Comparison of ENCODE assay signal across 8 cellular contexts in genomic region chr20:34312544-34313217, GRCh38. TPM values are rescaled to one million over a fixed set of nuclear protein-coding genes. Genes with fewer than 3 reads are reported as not detected.
DNase-seq lines count a peak whose midpoint lies in the region; ATAC-seq and TF ChIP-seq lines count a peak whose summit lies in the region.

No MANE protein-coding gene starts in this region.

- peak overlapping the region in 1 of 3 donors; percentile 50 for H3K4me3 Mint-ChIP-seq in T-cell

- WGBS in aorta, 2 donors = 10 to 13% methylated on average over 14 of the region's 14 CpGs

- H3K36me3 ChIP-seq in adipocyte (ENCODE audit: control insufficient read depth, insufficient read depth, low read length, severe bottlenecking) (no peaks in the 10 kb centered on the region), left ventricle myocardium inferior (no peaks in the 10 kb centered on the region), aorta (ENCODE audit: control insufficient read depth in 1 of 2, insufficient read depth in 2 of 2, low read length in 1 of 2) (no peaks in the 10 kb centered on the region)

- DNase-seq in GDM1 (lab: John Stamatoyannopoulos, UW) (peak; percentile 75), NCI-H146 (lab: John Stamatoyannopoulos, UW) (peak; percentile 88), T-cell (peak; percentile 67 to 88 (median 82)), adipocyte (ENCODE audit: low read depth) (peak; percentile 94), left ventricle myocardium inferior (peak; percentile 82), pulmonary artery endothelial cell (ENCODE audit: low read depth, low spot score) (peak; percentile 49), aorta (peak; percentile 90 to 92)

- H3K4me3 ChIP-seq in adipocyte (ENCODE audit: low read length) (peak overlapping the region; percentile 40), left ventricle myocardium inferior (peak overlapping the region; percentile 50), aorta (ENCODE audit: low read length in 2 of 2) (no peak overlapping the region)

- no peak overlapping the region for H3K9ac ChIP-seq in adipocyte (ENCODE audit: low read length)

- H3K9me3 Mint-ChIP-seq in T-cell = no peaks in the 10 kb centered on the region

- H3K27me3 ChIP-seq in adipocyte (replicated peaks; ENCODE audit: control insufficient read depth, insufficient read depth, low read length) = no peaks in the 10 kb centered on the region
- peaks cover 14% of the 10 kb centered on the region for H3K27me3 ChIP-seq in left ventricle myocardium inferior (ENCODE audit: low read depth)
- no peaks in the 10 kb centered on the region for H3K27me3 ChIP-seq in aorta (ENCODE audit: control insufficient read depth in 1 of 2, insufficient read depth in 2 of 2, low read length in 1 of 2)

- peaks cover 5 to 15% (median 7%) of the 10 kb centered on the region in 3 donors for H3K4me1 Mint-ChIP-seq in T-cell

- CTCF ChIA-PET in T-cell (lab: Charles Lee) = interaction anchor here (0.5 to 4.7 kb wide), 51 partner anchors 10 to 1819 kb away, joined by 3 to 67 read pairs (median 4); partner anchors contain the start of genes DYNLRB1 (in 2 of the 2), AHCY (in 1 of the 2), ITCH (in 1 of the 2) and TP53INP2 (in 1 of the 2)

- H3K27ac ChIP-seq in left ventricle myocardium inferior (replicated peaks) (no peak overlapping the region), aorta (ENCODE audit: low read depth in 1 of 2, low read length in 2 of 2) (no peak overlapping the region)

- H3K4me1 ChIP-seq in adipocyte (ENCODE audit: control insufficient read depth, insufficient read depth, low read length) = peaks cover 12% of the 10 kb centered on the region
- H3K4me1 ChIP-seq in left ventricle myocardium inferior = peaks cover 20% of the 10 kb centered on the region
- H3K4me1 ChIP-seq in aorta (ENCODE audit: control insufficient read depth in 1 of 2, insufficient read depth in 2 of 2, low read length in 2 of 2) = no peaks in the 10 kb centered on the region

- peak; percentile 100 for TF ChIP-seq CTCF in left ventricle myocardium inferior (IDR thresholded peaks at IDR 0.05; ENCODE audit: borderline replicate concordance)

- ATAC-seq in HG02678 (IDR thresholded peaks at IDR 0.05; ENCODE audit: unreplicated experiment) (peak; percentile 84), T-cell (replicated peaks in 1 of 4) (peak; percentile 98 to 100 (median 99)), aorta (ENCODE audit: low FRiP score) (peak; percentile 94)

- peaks cover 4 to 19% of the 10 kb centered on the region in 2 donors for H3K27me3 Mint-ChIP-seq in T-cell

- H3K36me3 Mint-ChIP-seq in T-cell = no peaks in the 10 kb centered on the region

- POLR2A ChIA-PET in T-cell (lab: Charles Lee) = interaction anchor here in 1 of 2 donors (0.6 to 1.3 kb wide), 3 partner anchors 75 to 1202 kb away, joined by 3 to 8 read pairs (median 7); partner anchors contain the start of gene TP53INP2

- H3K9me3 ChIP-seq in adipocyte (ENCODE audit: control insufficient read depth, low read length) (no peaks in the 10 kb centered on the region), left ventricle myocardium inferior (replicated peaks) (no peaks in the 10 kb centered on the region), aorta (ENCODE audit: control insufficient read depth, low read length) (no peaks in the 10 kb centered on the region)

- H3K27ac Mint-ChIP-seq in T-cell = peak overlapping the region; percentile 24 to 55

- intact Hi-C loops in left ventricle myocardium inferior (cut with micrococcal nuclease) = loop anchor here (10.0 kb wide), 1 partner anchor 162 kb away; no protein-coding TSS in a partner anchor
- intact Hi-C loops in aorta (cut with DNase I) = loop anchor here (2.0 to 10.0 kb wide), 5 partner anchors 122 to 442 kb away; no protein-coding TSS in a partner anchor

RNA-seq across cellular contexts. Expression of gene AHCY, which starts 9.5 kb away (rescaled TPM):
- total RNA-seq in T-cell = 10 to 100 TPM; 15.3 to 28.3 (median 23.9) TPM
- total RNA-seq in left ventricle myocardium inferior = 66.2 TPM
- 155 and 161 TPM in 2 replicates for total RNA-seq in pulmonary artery endothelial cell
- 10 to 100 TPM; 31.8 to 37.9 TPM for total RNA-seq in aorta
- polyA plus RNA-seq in aorta = 10 to 100 TPM; 38.1 to 53.0 TPM

RNA-seq across cellular contexts. Expression of gene ITCH, which starts 50.4 kb away (rescaled TPM):
- total RNA-seq in T-cell (10 to 100 TPM; 50.5 to 63.6 (median 53.3) TPM), left ventricle myocardium inferior (40.1 TPM), pulmonary artery endothelial cell (62.2 and 74.8 TPM in 2 replicates), aorta (10 to 100 TPM; 60.5 to 66.2 TPM)
- 10 to 100 TPM; 11.7 to 13.1 TPM for polyA plus RNA-seq in aorta

Comparison
In these comparisons a context has a peak if more than half of its experiments do, and no peak if none do; other contexts are left out.
1. H3K4me3 ChIP-seq: peak in adipocyte (single experiment) and left ventricle myocardium inferior (single experiment); none in aorta (0 of 2).
2. Peak in every context shown above with its lines, with median percentiles within 50 percentile points of each other: DNase-seq and ATAC-seq.